8 cellular contexts compared by ENCODE assay signal in genomic region chr11:46382644-46383403, GRCh38. TPM values are rescaled to one million over a fixed set of nuclear protein-coding genes. Genes with fewer than 3 reads are reported as not detected.
A peak's percentile ranks its signal among the peaks of the same experiment; 100 is the strongest.
DNase-seq lines count a peak whose midpoint lies in the region; ATAC-seq and TF ChIP-seq lines count a peak whose summit lies in the region.

No MANE protein-coding gene starts in this region.

- peak overlapping the region; percentile 70 for H3K4me3 ChIP-seq in colonic mucosa
- H3K4me3 ChIP-seq in muscle layer of colon (ENCODE audit: low read depth in 1 of 2, low read length in 2 of 2), result peak overlapping the region; percentile 21 to 47

- peaks cover 16% of the 10 kb centered on the region for H3K4me1 ChIP-seq in colonic mucosa
- H3K4me1 ChIP-seq in muscle layer of colon (ENCODE audit: insufficient read depth, low read length), result peaks cover 8% of the 10 kb centered on the region

- TF ChIP-seq CTCF in colonic mucosa (IDR thresholded peaks at IDR 0.05), result peak; percentile 55

- DNase-seq in DMS53 (lab: John Stamatoyannopoulos, UW), result peak; percentile 63
- DNase-seq in DMS53 treated with DMSO at 0.1 percent for 48 hours (lab: John Stamatoyannopoulos, UW; ENCODE audit: unreplicated experiment), result no peak
- peak; percentile 15 for DNase-seq in NCI-H146 treated with DMSO at 0.1 percent for 48 hours (lab: John Stamatoyannopoulos, UW; ENCODE audit: unreplicated experiment)
- peak; percentile 61 for DNase-seq in colonic mucosa
- no peak for DNase-seq in activated CD8-positive, alpha-beta memory T cell treated with anti-CD3 and anti-CD28 coated beads, Interleukin-2, amount 50 U/mL, for 4 hours

- H3K9ac ChIP-seq in colonic mucosa (ENCODE audit: low read depth in 2 of 2, low read length in 2 of 2) (peak overlapping the region in 1 of 2 donors; percentile 58), muscle layer of colon (ENCODE audit: low read length) (no peak overlapping the region)

- H3K9me3 ChIP-seq in colonic mucosa, result no peaks in the 10 kb centered on the region
- H3K9me3 ChIP-seq in muscle layer of colon (ENCODE audit: low read length), result no peaks in the 10 kb centered on the region

- no peak for ATAC-seq in esophagus mucosa
- no peak for ATAC-seq in HG02884 (IDR thresholded peaks at IDR 0.05; ENCODE audit: unreplicated experiment)

- no peak overlapping the region for H3K27ac ChIP-seq in colonic mucosa
- H3K27ac ChIP-seq in muscle layer of colon (ENCODE audit: low read depth, low read length), result no peak overlapping the region

- H3K36me3 ChIP-seq in colonic mucosa, result no peaks in the 10 kb centered on the region
- no peaks in the 10 kb centered on the region for H3K36me3 ChIP-seq in muscle layer of colon (ENCODE audit: insufficient read depth, low read length)

- intact Hi-C loops in colonic mucosa (cut with DNase I), result no loop called here

- H3K27me3 ChIP-seq in colonic mucosa (peaks cover 18% of the 10 kb centered on the region), muscle layer of colon (ENCODE audit: control insufficient read depth in 1 of 2, insufficient read depth in 2 of 2, low read length in 2 of 2) (peaks cover 0 to 52% of the 10 kb centered on the region in 2 donors)

RNA-seq across cellular contexts. Expression of gene MDK, which starts 1.4 kb away (rescaled TPM):
- total RNA-seq in colonic mucosa, result 10 to 100 TPM; 80.4 to 98.9 TPM
- total RNA-seq in esophagus mucosa, result 40.9 TPM

RNA-seq across cellular contexts. Expression of gene CHRM4, which starts 8.8 kb away (rescaled TPM):
- under 1 TPM; 0.42 to 0.49 TPM for total RNA-seq in colonic mucosa
- total RNA-seq in esophagus mucosa, result 0.12 TPM

RNA-seq across cellular contexts. Expression of gene DGKZ, which starts 35.6 kb away (rescaled TPM):
- total RNA-seq in colonic mucosa (10 to 100 TPM; 42.7 to 83.8 TPM), esophagus mucosa (31.4 TPM)

Comparison
In these comparisons a context has a peak if more than half of its experiments do, and no peak if none do; other contexts are left out.
1. DNase-seq: peak in DMS53 (single experiment), NCI-H146 treated with DMSO at 0.1 percent for 48 hours (single experiment) and colonic mucosa (single experiment); none in DMS53 treated with DMSO at 0.1 percent for 48 hours (single experiment) and activated CD8-positive, alpha-beta memory T cell treated with anti-CD3 and anti-CD28 coated beads, Interleukin-2, amount 50 U/mL, for 4 hours (single experiment).